Comparison of ENCODE assay signal across 10 cellular contexts in genomic region chr5:151923865-151924264, GRCh38. TPM values are rescaled to one million over a fixed set of nuclear protein-coding genes. Genes with fewer than 3 reads are reported as not detected.
DNase-seq lines count a peak whose midpoint lies in the region; ATAC-seq, FAIRE-seq and TF ChIP-seq lines count a peak whose summit lies in the region.
"Had no signal": no experiment of that assay in that cellular context is flagged by ENCODE, and none has a peak within 500 bp of the region (broad histone marks: within the 10 kb centered on the region; RNA-seq: fewer than 3 reads in every experiment).

No MANE protein-coding gene starts in this region.

- H3K27ac ChIP-seq in 22Rv1, result no peak overlapping the region
- no peak overlapping the region for H3K27ac ChIP-seq in GM23338 (ENCODE audit: low read depth)
- H3K27ac ChIP-seq in foreskin keratinocyte, result no peak overlapping the region
- no peak overlapping the region for H3K27ac ChIP-seq in kidney (ENCODE audit: low read depth in 2 of 2, low read length in 2 of 2)
- H3K27ac ChIP-seq: SJSA1 had no signal

- no peaks in the 10 kb centered on the region for H3F3A ChIP-seq in GM23338 (replicated peaks; ENCODE audit: low read depth)

- intact Hi-C loops in kidney (cut with DNase I), result no loop called here

- TF ChIP-seq CTCF in 22Rv1 (IDR thresholded peaks at IDR 0.05) (peak; percentile 80), GM23338 (conservative IDR thresholded peaks at IDR 0.05; ENCODE audit: low read depth in 2 of 2) (peak; percentile 66 to 69), foreskin keratinocyte (conservative IDR thresholded peaks at IDR 0.05) (peak; percentile 51), kidney (IDR thresholded peaks at IDR 0.05; ENCODE audit: borderline replicate concordance, extremely low read depth, insufficient read depth) (no peak)

- no peaks in the 10 kb centered on the region for H3K36me3 Mint-ChIP-seq in GM23338 (ENCODE audit: low read depth)
- H3K36me3 Mint-ChIP-seq in T-helper 17 cell (ENCODE audit: low read depth), result no peaks in the 10 kb centered on the region

- H3K27me3 ChIP-seq in GM23338 (ENCODE audit: insufficient read depth) (peaks cover 45% of the 10 kb centered on the region), foreskin keratinocyte (peaks cover 24% of the 10 kb centered on the region)

- no peak overlapping the region for H3K9ac ChIP-seq in kidney (ENCODE audit: low read length in 2 of 2)

- no peak overlapping the region for H3K4me2 ChIP-seq in GM23338

- H3K36me3 ChIP-seq in GM23338 (ENCODE audit: insufficient read depth) (no peaks in the 10 kb centered on the region), kidney (ENCODE audit: control insufficient read depth in 1 of 2, insufficient read depth in 2 of 2, low read length in 2 of 2) (no peaks in the 10 kb centered on the region)
- H3K36me3 ChIP-seq: SJSA1 had no signal

- H3K4me1 ChIP-seq in GM23338 (ENCODE audit: insufficient read depth) (peaks cover 8% of the 10 kb centered on the region; the same call in 1 of the 2 replicates), foreskin keratinocyte (no peaks in the 10 kb centered on the region), kidney (ENCODE audit: control insufficient read depth in 1 of 2, insufficient read depth in 1 of 2, low read depth in 1 of 2, low read length in 2 of 2) (no peaks in the 10 kb centered on the region)
- H3K4me1 ChIP-seq: SJSA1 had no signal

- H3K4me3 Mint-ChIP-seq in GM23338, result peak overlapping the region; percentile 48
- no peak overlapping the region for H3K4me3 Mint-ChIP-seq in T-helper 17 cell
- H3K4me3 Mint-ChIP-seq: activated T-helper 1 cell treated with anti-CD3 and anti-CD28 coated beads, Interleukin-12 subunit alpha, Interleukin-12 subunit beta, Interleukin-2, Interleukin-4 antibody, amounts not matched to agents 30 ng/mL and 10 ng/mL and 1 ng/mL, durations not matched to agents 14 hours and 24 hours and 36 hours had no signal

- H3K27me3 Mint-ChIP-seq in GM23338 (ENCODE audit: insufficient read depth, low read depth, poor library complexity) (peaks cover 20% of the 10 kb centered on the region), T-helper 17 cell (peaks cover 19% of the 10 kb centered on the region)

- DNase-seq in GM23338 (ENCODE audit: low spot score), result peak; percentile 80
- DNase-seq in RPMI8226, result peak; percentile 14
- DNase-seq in foreskin keratinocyte, result peak in 1 of 2 donors; percentile 10
- DNase-seq in T-helper 17 cell, result no peak
- DNase-seq in kidney, result no peak

- no peaks in the 10 kb centered on the region for H3K9me2 ChIP-seq in GM23338 (ENCODE audit: insufficient read depth)

- H3K9me3 Mint-ChIP-seq in GM23338, result no peaks in the 10 kb centered on the region; the same call in 2 of the 3 replicates
- H3K9me3 Mint-ChIP-seq: activated T-helper 1 cell treated with anti-CD3 and anti-CD28 coated beads, Interleukin-12 subunit alpha, Interleukin-12 subunit beta, Interleukin-2, Interleukin-4 antibody, amounts not matched to agents 30 ng/mL and 10 ng/mL and 1 ng/mL, durations not matched to agents 14 hours and 24 hours and 36 hours had no signal

- H3K27ac Mint-ChIP-seq in GM23338 (no peak overlapping the region), T-helper 17 cell (no peak overlapping the region)
- H3K27ac Mint-ChIP-seq: activated T-helper 1 cell treated with anti-CD3 and anti-CD28 coated beads, Interleukin-12 subunit alpha, Interleukin-12 subunit beta, Interleukin-2, Interleukin-4 antibody, amounts not matched to agents 30 ng/mL and 10 ng/mL and 1 ng/mL, durations not matched to agents 14 hours and 24 hours and 36 hours had no signal

- H3K79me2 ChIP-seq in GM23338 (replicated peaks; ENCODE audit: insufficient read depth), result no peaks in the 10 kb centered on the region

- H4K20me1 ChIP-seq in GM23338 (replicated peaks; ENCODE audit: insufficient read depth), result no peaks in the 10 kb centered on the region

- no peak overlapping the region for H2AFZ ChIP-seq in GM23338

- H3K4me1 Mint-ChIP-seq in GM23338 (peaks cover 9% of the 10 kb centered on the region; the same call in 2 of the 3 replicates), T-helper 17 cell (no peaks in the 10 kb centered on the region)

- ATAC-seq in GM23338 (peak; percentile 77), foreskin keratinocyte (peak; percentile 71), T-helper 17 cell (no peak), HG03565 (IDR thresholded peaks at IDR 0.05; ENCODE audit: unreplicated experiment) (no peak), HG03135 (IDR thresholded peaks at IDR 0.05; ENCODE audit: unreplicated experiment) (no peak)

- H3K9me3 ChIP-seq in T-helper 17 cell (ENCODE audit: control insufficient read depth, low read length, poor library complexity, severe bottlenecking) (no peaks in the 10 kb centered on the region), kidney (ENCODE audit: control insufficient read depth in 1 of 2, low read length in 2 of 2) (no peaks in the 10 kb centered on the region)
- H3K9me3 ChIP-seq: SJSA1 had no signal

- no peak for FAIRE-seq in kidney (lab: Jason Lieb, UNC)

- H3K4me3 ChIP-seq in GM23338 (no peak overlapping the region), kidney (ENCODE audit: low read length in 2 of 2) (no peak overlapping the region)
- H3K4me3 ChIP-seq: SJSA1 had no signal

TF ChIP-seq in GM23338, 12 proteins besides CTCF, POLR2A, EP300 and RAD21:
- TF ChIP-seq CREB1 (CRISPR knock-in tag; IDR thresholded peaks at IDR 0.05; ENCODE audit: low read depth) (no peak), REST (IDR thresholded peaks at IDR 0.05; ENCODE audit: unreplicated experiment) (peak; percentile 55)

RNA-seq across cellular contexts. Expression of gene GLRA1, which starts 0.8 kb away (rescaled TPM):
- not detected in 2 replicates for total RNA-seq in GM23338 (2014; rRNA removed; shearing (Covaris generic))
- polyA plus RNA-seq in GM23338 (2016; fragmentation: Nextera tagmentation; extraction: Ambion mirVana) (not detected in 2 replicates), foreskin keratinocyte (not detected in 2 replicates), kidney (ENCODE audit: insufficient read depth, low read depth, low replicate concordance) (not detected)
- total RNA-seq in foreskin keratinocyte (not detected in 2 replicates), T-helper 17 cell (not detected), kidney (not detected)
- total RNA-seq: activated T-helper 1 cell treated with anti-CD3 and anti-CD28 coated beads, Interleukin-12 subunit alpha, Interleukin-12 subunit beta, Interleukin-2, Interleukin-4 antibody, amounts not matched to agents 30 ng/mL and 10 ng/mL and 1 ng/mL, durations not matched to agents 14 hours and 24 hours and 36 hours; SJSA1 had no signal

Comparison
In these comparisons a context has a peak if more than half of its experiments do, and no peak if none do; other contexts are left out.
1. ATAC-seq: peak in GM23338 (single experiment) and foreskin keratinocyte (single experiment); none in T-helper 17 cell (single experiment), HG03565 (single experiment) and HG03135 (single experiment).
2. DNase-seq: peak in GM23338 (single experiment) and RPMI8226 (single experiment); none in T-helper 17 cell (0 of 3) and kidney (single experiment).